ENCODE assay signal across 11 cellular contexts in genomic region chr5:154228696-154229095, GRCh38. TPM values are rescaled to one million over a fixed set of nuclear protein-coding genes. Genes with fewer than 3 reads are reported as not detected.
DNase-seq lines count a peak whose midpoint lies in the region; ATAC-seq and TF ChIP-seq lines count a peak whose summit lies in the region.
"Had no signal": no experiment of that assay in that cellular context is flagged by ENCODE, and none has a peak within 500 bp of the region (broad histone marks: within the 10 kb centered on the region; RNA-seq: fewer than 3 reads in every experiment).

No MANE protein-coding gene starts in this region.

- no peaks in the 10 kb centered on the region for H3K36me3 ChIP-seq in colonic mucosa
- H3K36me3 ChIP-seq: transverse colon had no signal

- no peak overlapping the region for H3K9ac ChIP-seq in colonic mucosa (ENCODE audit: low read depth in 2 of 2, low read length in 2 of 2)

- CTCF ChIA-PET in activated CD4-positive, alpha-beta memory T cell treated with anti-CD3 and anti-CD28 coated beads, Interleukin-2, amount 10 ng/mL, durations not matched to agents 7 days and 5 days (lab: Charles Lee): no interaction called here

- H3K27me3 Mint-ChIP-seq in activated CD4-positive, alpha-beta memory T cell treated with anti-CD3 and anti-CD28 coated beads, Interleukin-2, amount 10 ng/mL, durations not matched to agents 7 days and 5 days: no peaks in the 10 kb centered on the region
- peaks cover 10% of the 10 kb centered on the region for H3K27me3 Mint-ChIP-seq in nephron progenitor cell (ENCODE audit: low read depth, poor library complexity)

- POLR2A ChIA-PET in activated CD4-positive, alpha-beta memory T cell treated with anti-CD3 and anti-CD28 coated beads, Interleukin-2, amount 10 ng/mL, durations not matched to agents 7 days and 5 days (lab: Charles Lee): no interaction called here

- H3K4me3 Mint-ChIP-seq in activated CD4-positive, alpha-beta memory T cell treated with anti-CD3 and anti-CD28 coated beads, Interleukin-2, amount 10 ng/mL, durations not matched to agents 7 days and 5 days: no peak overlapping the region
- no peak overlapping the region for H3K4me3 Mint-ChIP-seq in nephron progenitor cell
- H3K4me3 Mint-ChIP-seq: WTC11 had no signal

- peaks cover 52% of the 10 kb centered on the region for H3K36me3 Mint-ChIP-seq in activated CD4-positive, alpha-beta memory T cell treated with anti-CD3 and anti-CD28 coated beads, Interleukin-2, amount 10 ng/mL, durations not matched to agents 7 days and 5 days (ENCODE audit: low read depth)
- peaks cover 44% of the 10 kb centered on the region for H3K36me3 Mint-ChIP-seq in nephron progenitor cell (ENCODE audit: low read depth)

- no peaks in the 10 kb centered on the region for H3K9me3 ChIP-seq in colonic mucosa

- intact Hi-C loops in colonic mucosa (cut with DNase I): no loop called here

- no peak for DNase-seq in activated CD4-positive, alpha-beta memory T cell treated with anti-CD3 and anti-CD28 coated beads, Interleukin-2, amount 10 ng/mL, durations not matched to agents 7 days and 5 days
- DNase-seq in kidney tubule cell (ENCODE audit: low spot score): no peak
- no peak for DNase-seq in islet precursor cell
- DNase-seq in colonic mucosa: no peak
- DNase-seq in nephron progenitor cell: no peak
- DNase-seq: NCI-H774, transverse colon had no signal

- no peaks in the 10 kb centered on the region for H3K27me3 ChIP-seq in colonic mucosa
- H3K27me3 ChIP-seq: transverse colon had no signal

- ATAC-seq in GM18517 (IDR thresholded peaks at IDR 0.05; ENCODE audit: unreplicated experiment): peak; percentile 98
- peak; percentile 93 for ATAC-seq in GM19468 (IDR thresholded peaks at IDR 0.05; ENCODE audit: extremely low read depth, unreplicated experiment)
- ATAC-seq in HG03064 (IDR thresholded peaks at IDR 0.05; ENCODE audit: low read depth, unreplicated experiment): peak; percentile 96
- ATAC-seq: WTC11 had no signal

- peak overlapping the region; percentile 56 for H3K27ac Mint-ChIP-seq in activated CD4-positive, alpha-beta memory T cell treated with anti-CD3 and anti-CD28 coated beads, Interleukin-2, amount 10 ng/mL, durations not matched to agents 7 days and 5 days
- H3K27ac Mint-ChIP-seq in nephron progenitor cell: no peak overlapping the region
- H3K27ac Mint-ChIP-seq: WTC11 had no signal

- H3K4me1 Mint-ChIP-seq in activated CD4-positive, alpha-beta memory T cell treated with anti-CD3 and anti-CD28 coated beads, Interleukin-2, amount 10 ng/mL, durations not matched to agents 7 days and 5 days: peaks cover 38% of the 10 kb centered on the region
- H3K4me1 Mint-ChIP-seq in nephron progenitor cell: no peaks in the 10 kb centered on the region

- no peaks in the 10 kb centered on the region for H3K4me1 ChIP-seq in colonic mucosa
- H3K4me1 ChIP-seq: transverse colon had no signal

- H3K9me3 Mint-ChIP-seq in activated CD4-positive, alpha-beta memory T cell treated with anti-CD3 and anti-CD28 coated beads, Interleukin-2, amount 10 ng/mL, durations not matched to agents 7 days and 5 days: peaks cover 22% of the 10 kb centered on the region
- peaks cover 31% of the 10 kb centered on the region for H3K9me3 Mint-ChIP-seq in nephron progenitor cell

- H3K4me3 ChIP-seq in colonic mucosa: no peak overlapping the region
- H3K4me3 ChIP-seq: transverse colon had no signal

- TF ChIP-seq CTCF in colonic mucosa (IDR thresholded peaks at IDR 0.05) (no peak), nephron progenitor cell (IDR thresholded peaks at IDR 0.05) (no peak)

- H3K27ac ChIP-seq in colonic mucosa: no peak overlapping the region
- H3K27ac ChIP-seq: transverse colon had no signal

RNA-seq across cellular contexts. Expression of gene GALNT10, which starts 38.2 kb away (rescaled TPM):
- total RNA-seq in activated CD4-positive, alpha-beta memory T cell treated with anti-CD3 and anti-CD28 coated beads, Interleukin-2, amount 10 ng/mL, durations not matched to agents 7 days and 5 days: 10 to 100 TPM; 38.6 to 40.4 TPM
- 10 to 100 TPM; 40.0 to 46.7 TPM for total RNA-seq in colonic mucosa
